ENCODE assay signal across 10 cellular contexts in the genomic region with DNA sequence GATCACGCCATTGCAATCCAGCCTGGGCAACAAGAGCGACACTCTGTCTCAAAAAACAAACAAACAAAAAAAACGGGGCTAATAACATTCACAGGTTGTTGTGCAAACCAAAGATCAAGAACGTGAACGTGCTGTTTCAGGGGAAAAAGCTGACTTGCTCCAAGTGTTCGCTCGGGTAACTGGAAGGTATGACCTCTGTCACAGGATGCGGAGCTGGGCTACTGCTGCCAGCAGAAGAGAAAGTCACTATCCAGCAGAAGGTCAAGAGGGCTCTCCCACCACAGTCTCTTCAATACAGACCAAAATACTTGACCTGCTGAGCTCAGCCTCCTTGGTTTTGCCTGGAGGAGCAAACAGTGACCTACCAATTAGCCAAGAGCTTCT. TPM values are rescaled to one million over a fixed set of nuclear protein-coding genes. Genes with fewer than 3 reads are reported as not detected.
DNase-seq lines count a peak whose midpoint lies in the region; ATAC-seq, FAIRE-seq and TF ChIP-seq lines count a peak whose summit lies in the region.
"Had no signal": no experiment of that assay in that cellular context is flagged by ENCODE, and none has a peak within 500 bp of the region (broad histone marks: within the 10 kb centered on the region; RNA-seq: fewer than 3 reads in every experiment).

No MANE protein-coding gene starts in this region.

- H2BK12ac ChIP-seq in H1 (ENCODE audit: low read depth, low read length), result no peak overlapping the region; the same call in 1 of the 2 replicates

- POLR2A ChIA-PET in IMR-90 (lab: Charles Lee; ENCODE audit: unreplicated experiment), result interaction anchor here (0.9 kb wide), 1 partner anchor 8 kb away, joined by 9 read pairs; no protein-coding TSS in a partner anchor
- POLR2A ChIA-PET in H1 (lab: Charles Lee; ENCODE audit: partially characterized antibody), result interaction anchor here (0.7 to 1.6 kb wide), 5 partner anchors 8 to 101 kb away, joined by 3 to 7 read pairs (median 4); a partner anchor contains a TSS

- no peaks in the 10 kb centered on the region for H3K79me2 ChIP-seq in H1 (ENCODE audit: control insufficient read depth in 1 of 2, insufficient read depth in 2 of 2, low read length in 2 of 2)

- CTCF ChIA-PET in IMR-90 (lab: Yijun Ruan, JAX) (interaction anchor here (1.3 kb wide), 1 partner anchor 547 kb away, joined by 3 read pairs; no protein-coding TSS in a partner anchor), H1 (lab: Charles Lee; ENCODE audit: partially characterized antibody) (interaction anchor here (0.7 to 2.4 kb wide), 11 partner anchors 14 to 546 kb away, joined by 3 to 9 read pairs (median 3); no protein-coding TSS in a partner anchor)

- H3K4me3 ChIP-seq in IMR-90 (ENCODE audit: insufficient read depth, low read depth, low read length) (no peak overlapping the region), H1 (ENCODE audit: extremely low read depth in 1 of 4, insufficient read depth in 2 of 4, low read depth in 3 of 4, low read length in 4 of 4) (no peak overlapping the region), mucosa of descending colon (no peak overlapping the region), subcutaneous abdominal adipose tissue (ENCODE audit: low read depth in 1 of 5, low read length in 5 of 5) (no peak overlapping the region)

- H3K79me1 ChIP-seq in IMR-90 (ENCODE audit: low read depth in 1 of 2, low read length in 2 of 2) (peaks cover 25 to 66% of the 10 kb centered on the region in 2 experiments), H1 (ENCODE audit: low read depth, low read length) (peaks cover 2% of the 10 kb centered on the region; the same call in 1 of the 2 replicates)

- no peak for TF ChIP-seq POLR2A in IMR-90 (IDR thresholded peaks at IDR 0.05; ENCODE audit: low read depth, low read length)
- TF ChIP-seq POLR2A in H1 (IDR thresholded peaks at IDR 0.05; ENCODE audit: control extremely low read depth in 1 of 2, low read depth in 2 of 2, low read length in 2 of 2), result no peak

- no peak for DNase-seq in IMR-90
- DNase-seq in H1 (ENCODE audit: low read depth in 1 of 2, low spot score in 2 of 2), result no peak
- DNase-seq in mucosa of descending colon, result no peak
- DNase-seq in NCI-H2107 (lab: John Stamatoyannopoulos, UW), result no peak
- no peak for DNase-seq in retina
- no peak for DNase-seq in activated gamma-delta T cell (lab: John Stamatoyannopoulos, UW)
- DNase-seq: cortex of kidney, posterior cingulate gyrus had no signal

- H3K4me1 ChIP-seq in IMR-90 (ENCODE audit: control insufficient read depth, insufficient read depth, low read length), result peaks cover 43% of the 10 kb centered on the region
- peaks cover 18 to 36% (median 30%) of the 10 kb centered on the region in 4 experiments for H3K4me1 ChIP-seq in H1 (replicated peaks in 1 of 4; ENCODE audit: control insufficient read depth in 3 of 4, insufficient read depth in 4 of 4, low read length in 3 of 4)
- peaks cover 9% of the 10 kb centered on the region for H3K4me1 ChIP-seq in mucosa of descending colon (ENCODE audit: low read depth)
- H3K4me1 ChIP-seq in subcutaneous abdominal adipose tissue (ENCODE audit: control insufficient read depth in 5 of 5, insufficient read depth in 5 of 5, low read length in 5 of 5), result peaks cover 4 to 58% (median 55%) of the 10 kb centered on the region in 5 donors

- H3K4ac ChIP-seq in IMR-90 (ENCODE audit: low read depth, low read length) (peak overlapping the region; percentile 65), H1 (replicated peaks; ENCODE audit: insufficient read length, low read depth, low read length) (no peak overlapping the region)

- H4K5ac ChIP-seq in IMR-90 (ENCODE audit: low read depth, low read length), result peak overlapping the region; percentile 8; the same call in 1 of the 2 replicates
- no peak overlapping the region for H4K5ac ChIP-seq in H1 (ENCODE audit: insufficient read length, low read depth, low read length)

- H3K23me2 ChIP-seq in H1 (ENCODE audit: low read depth, low read length), result no peaks in the 10 kb centered on the region

- H3K27me3 ChIP-seq in IMR-90 (ENCODE audit: control insufficient read depth, insufficient read depth, low read length) (no peaks in the 10 kb centered on the region), H1 (replicated peaks in 1 of 4; ENCODE audit: control insufficient read depth in 3 of 4, extremely low read depth in 1 of 4, insufficient read depth in 3 of 4, low read length in 3 of 4) (no peaks in the 10 kb centered on the region), subcutaneous abdominal adipose tissue (ENCODE audit: control insufficient read depth in 5 of 5, insufficient read depth in 4 of 5, low read length in 5 of 5) (no peaks in the 10 kb centered on the region)

- TF ChIP-seq RAD21 in IMR-90 (IDR thresholded peaks at IDR 0.05; ENCODE audit: low read length), result no peak
- TF ChIP-seq RAD21 in H1 (IDR thresholded peaks at IDR 0.05 in 1 of 2, conservative IDR thresholded peaks at IDR 0.05 in 1 of 2; ENCODE audit: low read depth in 2 of 2, low read length in 2 of 2), result no peak

- H4K8ac ChIP-seq in IMR-90 (ENCODE audit: low read depth in 2 of 2, low read length in 2 of 2), result peak overlapping the region in 1 of 2 experiments; percentile 21; a peak in 1 of 4 replicates
- H4K8ac ChIP-seq in H1 (ENCODE audit: extremely low read depth, insufficient read depth, low read length), result no peak overlapping the region

- H3K18ac ChIP-seq in IMR-90 (ENCODE audit: low read depth, low read length) (peak overlapping the region; percentile 43), H1 (ENCODE audit: extremely low read depth, low read length) (peak overlapping the region; percentile 34; the same call in 1 of the 2 replicates)

- H3K23ac ChIP-seq in IMR-90 (ENCODE audit: low read depth, low read length) (0 out of 2 replicates have a peak overlapping the region, but pooled peaks have one; percentile 7), H1 (ENCODE audit: insufficient read length) (no peak overlapping the region)

- peak overlapping the region; percentile 37; the same call in 1 of the 2 replicates for H2AK5ac ChIP-seq in IMR-90 (ENCODE audit: low read depth, low read length)
- no peak overlapping the region; the same call in 1 of the 2 replicates for H2AK5ac ChIP-seq in H1 (ENCODE audit: low read depth, low read length)

- peak overlapping the region; percentile 29 for H3K14ac ChIP-seq in IMR-90 (replicated peaks; ENCODE audit: low read depth, low read length)
- H3K14ac ChIP-seq in H1 (ENCODE audit: insufficient read length), result no peak overlapping the region

- TF ChIP-seq CTCF in IMR-90 (conservative IDR thresholded peaks at IDR 0.05; ENCODE audit: low read depth, low read length), result no peak
- no peak for TF ChIP-seq CTCF in H1 (IDR thresholded peaks at IDR 0.05; ENCODE audit: control extremely low read depth in 1 of 3, insufficient read depth in 1 of 3, low read depth in 1 of 3, low read length in 3 of 3)
- TF ChIP-seq CTCF in mucosa of descending colon (IDR thresholded peaks at IDR 0.05), result no peak

- no TSS peak for BruUV-seq in IMR-90 (replicated peaks; lab: Mats Ljungman, UMichigan)

- no peak for ATAC-seq in IMR-90 (ENCODE audit: low read depth)
- peak; percentile 5 for ATAC-seq in mucosa of descending colon
- no peak for ATAC-seq in HG02870 (IDR thresholded peaks at IDR 0.05; ENCODE audit: unreplicated experiment)

- no peaks in the 10 kb centered on the region for H3K9me3 ChIP-seq in IMR-90 (ENCODE audit: control insufficient read depth, insufficient read depth, low read length)
- H3K9me3 ChIP-seq in H1 (ENCODE audit: insufficient read depth in 2 of 2, low read depth in 1 of 2, low read length in 1 of 2), result no peaks in the 10 kb centered on the region
- no peaks in the 10 kb centered on the region for H3K9me3 ChIP-seq in mucosa of descending colon
- H3K9me3 ChIP-seq in subcutaneous abdominal adipose tissue (ENCODE audit: control insufficient read depth in 5 of 5, low read length in 5 of 5), result no peaks in the 10 kb centered on the region

- H3K27ac ChIP-seq in IMR-90 (ENCODE audit: insufficient read depth, low read length), result peak overlapping the region; percentile 78; the same call in 1 of the 2 replicates
- no peak overlapping the region for H3K27ac ChIP-seq in H1 (ENCODE audit: low read depth, low read length)
- peak overlapping the region; percentile 81 for H3K27ac ChIP-seq in subcutaneous abdominal adipose tissue (ENCODE audit: low read depth, low read length)

- H2AK9ac ChIP-seq in IMR-90 (replicated peaks; ENCODE audit: low read depth, low read length, poor library complexity), result no peak overlapping the region

- no CpG with 5 or more reads among the region's 8 CpGs for WGBS in IMR-90 (ENCODE audit: extremely low coverage in 2 of 2, insufficient read length in 1 of 2), 2 experiments
- WGBS in H1 (ENCODE audit: extremely low coverage in 1 of 2, insufficient coverage in 1 of 2, insufficient read length in 1 of 2, insufficient replicate concordance in 2 of 2, low coverage in 1 of 2, low lambda C conversion rate in 2 of 2, missing lambda C conversion rate in 1 of 2), 2 experiments, result 94% methylated on average over 8 of the region's 8 CpGs; no CpG with 5 or more reads in 1 of the 2 experiments

- intact Hi-C loops in IMR-90 (cut with micrococcal nuclease), result loop anchor here (10.0 kb wide), 1 partner anchor 127 kb away; no protein-coding TSS in a partner anchor
- intact Hi-C loops in mucosa of descending colon (cut with DNase I, micrococcal nuclease), result loop anchor here in 1 of 2 donors (10.0 kb wide), 3 partner anchors 57 to 297 kb away; a partner anchor contains a TSS

- H3K4me2 ChIP-seq in IMR-90 (ENCODE audit: low read depth, low read length) (no peak overlapping the region; the same call in 1 of the 2 replicates), H1 (ENCODE audit: insufficient read depth in 1 of 2, low read depth in 2 of 2, low read length in 2 of 2) (0 out of 4 replicates have a peak overlapping the region, but pooled peaks of 1 of the 2 experiments have one; percentile 1)

- peaks cover 34% of the 10 kb centered on the region for H3K9me1 ChIP-seq in IMR-90 (ENCODE audit: insufficient read depth, low read length)

- H4K91ac ChIP-seq in IMR-90 (ENCODE audit: insufficient read depth, low read depth, low read length), result peak overlapping the region; percentile 45
- H4K91ac ChIP-seq in H1 (replicated peaks; ENCODE audit: insufficient read length, low read length), result no peak overlapping the region

- dilution Hi-C loops in IMR-90 (cut with HindIII; ENCODE audit: low sequenced_read_pairs, unreplicated experiment), result no loop called here

- H3K56ac ChIP-seq in IMR-90 (ENCODE audit: extremely low read depth, insufficient read depth, low read length), result no peak overlapping the region
- H3K56ac ChIP-seq in H1 (replicated peaks; ENCODE audit: insufficient read length, low read depth, low read length), result no peak overlapping the region

- H2AFZ ChIP-seq in IMR-90 (replicated peaks; ENCODE audit: low read length, poor library complexity), result no peak overlapping the region
- H2AFZ ChIP-seq in H1 (ENCODE audit: low read length), result no peak overlapping the region

- in situ Hi-C loops in IMR-90 (cut with MboI; ENCODE audit: low sequenced_read_pairs), result loop anchor here (10.0 kb wide), 2 partner anchors 197 to 547 kb away; no protein-coding TSS in a partner anchor

- no peak for TF ChIP-seq EP300 in H1 (IDR thresholded peaks at IDR 0.05; ENCODE audit: borderline replicate concordance in 1 of 2, low read depth in 2 of 2, low read length in 2 of 2)

- H2BK120ac ChIP-seq in IMR-90 (ENCODE audit: low read depth, low read length) (peak overlapping the region; percentile 66), H1 (replicated peaks; ENCODE audit: low read depth, low read length) (no peak overlapping the region)

- FAIRE-seq in H1 (lab: Jason Lieb, UNC), result no peak

- H3K9ac ChIP-seq in IMR-90 (ENCODE audit: low read depth, low read length) (peak overlapping the region; percentile 4; the same call in 1 of the 2 replicates), H1 (replicated peaks in 1 of 4; ENCODE audit: extremely low read depth in 1 of 4, low read depth in 3 of 4, low read length in 3 of 4) (no peak overlapping the region), subcutaneous abdominal adipose tissue (ENCODE audit: low read length in 5 of 5) (peak overlapping the region in 2 of 5 donors; percentile 9 to 43)

- H3K36me3 ChIP-seq in IMR-90 (ENCODE audit: control insufficient read depth, insufficient read depth, low read length) (peaks cover 26% of the 10 kb centered on the region), H1 (ENCODE audit: control insufficient read depth in 2 of 4, insufficient read depth in 4 of 4, low read length in 3 of 4) (no peaks in the 10 kb centered on the region), mucosa of descending colon (ENCODE audit: low read depth) (no peaks in the 10 kb centered on the region), subcutaneous abdominal adipose tissue (ENCODE audit: control insufficient read depth in 5 of 5, insufficient read depth in 5 of 5, low read length in 5 of 5) (peaks cover 32 to 74% (median 53%) of the 10 kb centered on the region in 5 donors)

- H4K20me1 ChIP-seq in IMR-90 (ENCODE audit: insufficient read depth, low read length) (peaks cover 17% of the 10 kb centered on the region), H1 (replicated peaks in 1 of 2; ENCODE audit: control insufficient read depth in 1 of 2, insufficient read depth in 2 of 2, low read length in 2 of 2) (peaks cover 0 to 2% of the 10 kb centered on the region in 2 experiments)

- H2BK5ac ChIP-seq in IMR-90 (ENCODE audit: low read depth, low read length, poor library complexity, severe bottlenecking) (peak overlapping the region; percentile 33), H1 (ENCODE audit: low read depth, low read length) (peak overlapping the region; percentile 26; the same call in 1 of the 2 replicates)

- peak overlapping the region; percentile 70 for H2BK20ac ChIP-seq in IMR-90 (ENCODE audit: low read depth, low read length)
- H2BK20ac ChIP-seq in H1 (ENCODE audit: low read length), result no peak overlapping the region

- H2BK15ac ChIP-seq in IMR-90 (ENCODE audit: low read depth, low read length) (peak overlapping the region; percentile 70; the same call in 1 of the 3 replicates), H1 (ENCODE audit: low read length) (no peak overlapping the region)

RNA-seq across cellular contexts. Expression of a gene that starts 59.7 kb away (rescaled TPM):
- total RNA-seq in IMR-90 (2012; rRNA removed), result 43.6 and 52.2 TPM in 2 replicates
- 4.3 and 5.8 TPM in 2 replicates for polyA plus RNA-seq in IMR-90 (2012; rRNA removed)
- polyA plus RNA-seq in IMR-90 (2012; cell fraction: cytosol; rRNA removed), result 3.5 and 4.7 TPM in 2 replicates
- polyA plus RNA-seq in IMR-90 (2012; cell fraction: nucleus; rRNA removed; ENCODE audit: low replicate concordance), result 5.0 and 11.1 TPM in 2 replicates
- total RNA-seq in H1 (2021; fragmentation: NEBNext Ultra II Directional; extraction: Animal tissue kit (Norgen Biotek cat#: 25700)), result 7.8 and 8.5 TPM in 2 replicates
- 6.9 and 7.3 TPM in 2 replicates for polyA plus RNA-seq in H1 (2011; rRNA removed)
- polyA plus RNA-seq in H1 (2011; cell fraction: cytosol; rRNA removed), result 5.2 TPM
- polyA plus RNA-seq in H1 (2011; cell fraction: nucleus; rRNA removed), result 11.8 TPM
- polyA plus RNA-seq in H1 (2012, experiment 1 of 2), result 4.0 to 4.8 TPM (median 4.2 TPM) in 4 replicates
- polyA plus RNA-seq in H1 (2012, experiment 2 of 2), result 0.33 TPM
- 1.7 TPM for polyA plus RNA-seq in H1 (2013, experiment 1 of 2)
- polyA plus RNA-seq in H1 (2013, experiment 2 of 2), result 1.1 TPM
- polyA minus RNA-seq in H1 (2011; rRNA and poly(A)+ RNA removed), result 82.4 and 99.2 TPM in 2 replicates
- 19.4 TPM for polyA minus RNA-seq in H1 (2011; cell fraction: cytosol; rRNA and poly(A)+ RNA removed)
- polyA minus RNA-seq in H1 (2011; cell fraction: nucleus; rRNA and poly(A)+ RNA removed), result 45.3 TPM
- total RNA-seq in mucosa of descending colon, result 100 to 1,000 TPM in 1 of 3 donors, 10 to 100 TPM in 2; 26.6 to 111 (median 36.8) TPM
